Comparison of ENCODE assay signal across 20 cellular contexts in genomic region chr3:106371605-106372292, GRCh38.
A peak's percentile ranks its signal among the peaks of the same experiment; 100 is the strongest.
DNase-seq lines count a peak whose midpoint lies in the region; ATAC-seq and TF ChIP-seq lines count a peak whose summit lies in the region.
"Had no signal": no experiment of that assay in that cellular context is flagged by ENCODE, and none has a peak within 500 bp of the region (broad histone marks: within the 10 kb centered on the region; RNA-seq: fewer than 3 reads in every experiment).

No MANE protein-coding gene starts in this region.

- no peaks in the 10 kb centered on the region for H3K9me3 ChIP-seq in osteoblast (ENCODE audit: low read depth, low read length)

- no peak overlapping the region for H3K4me2 ChIP-seq in GM23338
- H3K4me2 ChIP-seq in osteoblast (ENCODE audit: insufficient read depth, low read length): no peak overlapping the region

- H3K36me3 Mint-ChIP-seq in GM23338 (ENCODE audit: low read depth): no peaks in the 10 kb centered on the region
- H3K36me3 Mint-ChIP-seq: CD8-positive, alpha-beta T cell had no signal

- peaks cover 2% of the 10 kb centered on the region; the same call in 1 of the 2 replicates for H3K9me2 ChIP-seq in GM23338 (ENCODE audit: insufficient read depth)

- TF ChIP-seq CTCF in GM23338 (conservative IDR thresholded peaks at IDR 0.05; ENCODE audit: low read depth in 2 of 2): no peak
- TF ChIP-seq CTCF in osteoblast (IDR thresholded peaks at IDR 0.05; ENCODE audit: extremely low read depth, low read depth, low read length): no peak

- H2AFZ ChIP-seq in GM23338: peak overlapping the region; percentile 21; the same call in 1 of the 2 replicates
- no peak overlapping the region for H2AFZ ChIP-seq in osteoblast (ENCODE audit: low read length)

- ATAC-seq in GM23338: no peak
- ATAC-seq in GM18867 (IDR thresholded peaks at IDR 0.05; ENCODE audit: unreplicated experiment): no peak
- ATAC-seq: CD8-positive, alpha-beta T cell had no signal

- H3F3A ChIP-seq in GM23338 (replicated peaks; ENCODE audit: low read depth): no peaks in the 10 kb centered on the region

- H3K4me3 ChIP-seq in GM23338: no peak overlapping the region
- H3K4me3 ChIP-seq in osteoblast (ENCODE audit: insufficient read depth, low read length): no peak overlapping the region
- H3K4me3 ChIP-seq: SK-N-MC had no signal

- peaks cover 4% of the 10 kb centered on the region for H3K27me3 Mint-ChIP-seq in GM23338 (ENCODE audit: insufficient read depth, low read depth, poor library complexity)

- H3K79me2 ChIP-seq in GM23338 (replicated peaks; ENCODE audit: insufficient read depth): no peaks in the 10 kb centered on the region
- no peaks in the 10 kb centered on the region for H3K79me2 ChIP-seq in osteoblast (ENCODE audit: insufficient read depth, low read length)

- H3K36me3 ChIP-seq in GM23338 (ENCODE audit: insufficient read depth) (no peaks in the 10 kb centered on the region), osteoblast (ENCODE audit: insufficient read depth, low read length) (no peaks in the 10 kb centered on the region)

- H3K9me3 Mint-ChIP-seq in GM23338: no peaks in the 10 kb centered on the region
- H3K9me3 Mint-ChIP-seq: CD8-positive, alpha-beta T cell had no signal

- no peak overlapping the region for H3K27ac Mint-ChIP-seq in GM23338
- H3K27ac Mint-ChIP-seq: B cell; CD8-positive, alpha-beta T cell had no signal

- H3K4me1 ChIP-seq in GM23338 (ENCODE audit: insufficient read depth): no peaks in the 10 kb centered on the region
- H3K4me1 ChIP-seq in osteoblast (ENCODE audit: insufficient read depth, low read length): no peaks in the 10 kb centered on the region

- H3K27ac ChIP-seq in GM23338 (ENCODE audit: low read depth) (no peak overlapping the region), osteoblast (ENCODE audit: low read depth, low read length) (no peak overlapping the region)
- H3K27ac ChIP-seq: C4-2B, SK-N-MC had no signal

- DNase-seq in GM23338 (ENCODE audit: low spot score) (no peak), amniotic epithelial cell (ENCODE audit: low read depth) (peak; percentile 66), hepatic stellate cell (ENCODE audit: low spot score) (peak; percentile 12), osteoblast (ENCODE audit: insufficient read length, low spot score, missing footprints) (peak; percentile 83), DMS 273 treated with DMSO at 0.1 percent for 48 hours (lab: John Stamatoyannopoulos, UW) (no peak), epidermal melanocyte (ENCODE audit: insufficient read length, low spot score) (no peak)
- DNase-seq in activated CD4-positive, alpha-beta T cell treated with anti-CD3 and anti-CD28 coated beads, Interleukin-2, amount 50 U/mL, for 4 hours: no peak
- DNase-seq: CD8-positive, alpha-beta T cell; DMS153; KBM-7; MV-4-11; NCI-H1105; NCI-H1436 treated with DMSO at 0.1 percent for 48 hours; NCI-H187 treated with DMSO at 0.1 percent for 48 hours; NCI-H748 treated with DMSO at 0.1 percent for 48 hours; SIG-M5 had no signal

- H3K4me1 Mint-ChIP-seq in GM23338: no peaks in the 10 kb centered on the region
- H3K4me1 Mint-ChIP-seq: B cell had no signal

- H4K20me1 ChIP-seq in GM23338 (replicated peaks; ENCODE audit: insufficient read depth) (no peaks in the 10 kb centered on the region), osteoblast (ENCODE audit: insufficient read depth, low read length) (no peaks in the 10 kb centered on the region)

- no peak overlapping the region for H3K4me3 Mint-ChIP-seq in GM23338
- H3K4me3 Mint-ChIP-seq: B cell; CD8-positive, alpha-beta T cell had no signal

- no peaks in the 10 kb centered on the region for H3K27me3 ChIP-seq in GM23338 (ENCODE audit: insufficient read depth)
- no peaks in the 10 kb centered on the region for H3K27me3 ChIP-seq in osteoblast (ENCODE audit: insufficient read depth, low read length)

TF ChIP-seq in GM23338, 12 proteins besides CTCF, POLR2A, EP300 and RAD21:
- no peak for TF ChIP-seq REST (IDR thresholded peaks at IDR 0.05; ENCODE audit: unreplicated experiment)
- TF ChIP-seq ZNF114 (CRISPR knock-in tag; IDR thresholded peaks at IDR 0.05): no peak
- no peak for TF ChIP-seq NANOG (IDR thresholded peaks at IDR 0.05; ENCODE audit: borderline replicate concordance)
- no peak for TF ChIP-seq CREB1 (CRISPR knock-in tag; IDR thresholded peaks at IDR 0.05; ENCODE audit: low read depth)
- TF ChIP-seq STAT1 (IDR thresholded peaks at IDR 0.05; ENCODE audit: unreplicated experiment): no peak
- TF ChIP-seq EZH2phosphoT487 (IDR thresholded peaks at IDR 0.05; ENCODE audit: unreplicated experiment): no peak
- no peak for TF ChIP-seq ZNF331 (CRISPR knock-in tag; IDR thresholded peaks at IDR 0.05; ENCODE audit: low read depth)
- TF ChIP-seq EZH2 (IDR thresholded peaks at IDR 0.05; ENCODE audit: low read depth, unreplicated experiment): no peak
- TF ChIP-seq ETS1 (IDR thresholded peaks at IDR 0.05): no peak
- no peak for TF ChIP-seq POLR2AphosphoS5 (IDR thresholded peaks at IDR 0.05; ENCODE audit: low read depth)

Comparison
In these comparisons a context has a peak if more than half of its experiments do, and no peak if none do; other contexts are left out.
1. DNase-seq: peak in amniotic epithelial cell (single experiment), hepatic stellate cell (single experiment) and osteoblast (single experiment); none in GM23338 (single experiment), activated CD4-positive, alpha-beta T cell treated with anti-CD3 and anti-CD28 coated beads, Interleukin-2, amount 50 U/mL, for 4 hours (0 of 2), DMS 273 treated with DMSO at 0.1 percent for 48 hours (single experiment) and epidermal melanocyte (single experiment).